Comparison of ENCODE assay signal across 9 cellular contexts in the genomic region with DNA sequence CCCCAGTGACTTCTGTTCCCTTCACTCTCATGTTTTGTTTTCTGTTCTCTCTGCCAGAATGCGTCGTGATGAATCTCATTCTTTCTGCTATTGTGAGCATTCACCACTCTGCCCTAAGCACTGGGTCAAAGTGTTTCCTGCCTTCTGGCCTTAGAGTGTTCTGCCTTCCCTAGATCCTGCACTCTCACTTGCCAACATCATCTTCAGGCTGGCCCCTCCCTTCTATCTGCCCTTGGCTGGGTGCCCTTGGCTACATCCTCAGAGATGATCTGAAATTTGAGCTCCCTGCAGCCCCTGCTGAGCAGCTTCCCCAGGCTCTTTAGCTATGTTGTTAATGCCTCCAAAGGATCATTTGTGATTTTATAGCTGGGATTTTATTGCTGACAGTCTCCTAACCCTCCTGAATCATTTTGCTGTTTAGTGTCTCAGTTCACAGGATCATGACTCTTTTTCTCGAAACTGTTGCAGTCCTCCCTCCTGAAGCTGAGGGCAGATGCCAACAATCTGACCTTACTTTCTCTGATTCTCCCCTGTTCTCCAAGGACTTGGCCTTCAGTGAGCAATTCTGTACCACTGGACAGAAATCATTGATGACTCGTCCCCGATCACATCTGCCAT. TPM values are rescaled to one million over a fixed set of nuclear protein-coding genes. Genes with fewer than 3 reads are reported as not detected.
DNase-seq lines count a peak whose midpoint lies in the region; ATAC-seq, FAIRE-seq and TF ChIP-seq lines count a peak whose summit lies in the region.
"Had no signal": no experiment of that assay in that cellular context is flagged by ENCODE, and none has a peak within 500 bp of the region (broad histone marks: within the 10 kb centered on the region; RNA-seq: fewer than 3 reads in every experiment).

No MANE protein-coding gene starts in this region.

- no peak overlapping the region for H3K27ac Mint-ChIP-seq in naive thymus-derived CD4-positive, alpha-beta T cell
- H3K27ac Mint-ChIP-seq in stimulated activated memory B cell treated with anti-CD40 and anti-IgM and Interleukin-4, amounts not matched to agents 10 μg/mL and 1 μg/mL and 100 μg/mL, for 72 hours, result no peak overlapping the region
- H3K27ac Mint-ChIP-seq: activated naive CD8-positive, alpha-beta T cell treated with anti-CD3 and anti-CD28 coated beads, Interleukin-2, amount 50 U/mL, for 24 hours had no signal

- H3K9me3 Mint-ChIP-seq in naive thymus-derived CD4-positive, alpha-beta T cell, result peaks cover 0 to 2% (median 0%) of the 10 kb centered on the region in 11 donors
- peaks cover 3% of the 10 kb centered on the region for H3K9me3 Mint-ChIP-seq in stimulated activated memory B cell treated with anti-CD40 and anti-IgM and Interleukin-4, amounts not matched to agents 10 μg/mL and 1 μg/mL and 100 μg/mL, for 72 hours
- H3K9me3 Mint-ChIP-seq: activated naive CD8-positive, alpha-beta T cell treated with anti-CD3 and anti-CD28 coated beads, Interleukin-2, amount 50 U/mL, for 24 hours had no signal

- TF ChIP-seq EP300 in HepG2 (IDR thresholded peaks at IDR 0.05; ENCODE audit: low read depth in 2 of 2, low read length in 2 of 2) (no peak), HepG2 (CRISPR knock-in tag; IDR thresholded peaks at IDR 0.05; ENCODE audit: borderline replicate concordance) (0 out of 2 replicates have a peak, but pooled peaks have one; percentile 7)

- no peak for ATAC-seq in HepG2
- no peak for ATAC-seq in naive thymus-derived CD4-positive, alpha-beta T cell
- no peak for ATAC-seq in GM18868 (IDR thresholded peaks at IDR 0.05; ENCODE audit: unreplicated experiment)
- no peak for ATAC-seq in stimulated activated memory B cell treated with anti-CD40 and anti-IgM and Interleukin-4, amounts not matched to agents 10 μg/mL and 1 μg/mL and 100 μg/mL, for 72 hours
- ATAC-seq: activated naive CD8-positive, alpha-beta T cell treated with anti-CD3 and anti-CD28 coated beads, Interleukin-2, amount 50 U/mL, for 24 hours had no signal

- peak overlapping the region; percentile 80 for H3K4me2 ChIP-seq in HepG2 (ENCODE audit: low read depth, low read length)

- peaks cover 65% of the 10 kb centered on the region for H3K4me1 ChIP-seq in HepG2 (ENCODE audit: insufficient read depth, low read length)
- no peaks in the 10 kb centered on the region for H3K4me1 ChIP-seq in naive thymus-derived CD4-positive, alpha-beta T cell (ENCODE audit: control insufficient read depth in 2 of 2, insufficient read depth in 2 of 2, low read length in 2 of 2)

- peaks cover 37% of the 10 kb centered on the region for H3K79me2 ChIP-seq in HepG2 (ENCODE audit: insufficient read depth, low read length)

- no peak overlapping the region for H3K4me3 Mint-ChIP-seq in naive thymus-derived CD4-positive, alpha-beta T cell
- H3K4me3 Mint-ChIP-seq in stimulated activated memory B cell treated with anti-CD40 and anti-IgM and Interleukin-4, amounts not matched to agents 10 μg/mL and 1 μg/mL and 100 μg/mL, for 72 hours, result no peak overlapping the region
- H3K4me3 Mint-ChIP-seq: activated naive CD8-positive, alpha-beta T cell treated with anti-CD3 and anti-CD28 coated beads, Interleukin-2, amount 50 U/mL, for 24 hours had no signal

- POLR2A ChIA-PET in HepG2 (lab: Yijun Ruan, JAX), result interaction anchor here (0.6 to 13.7 kb wide), 17 partner anchors 6 to 454 kb away, joined by 3 to 1105 read pairs (median 13); a partner anchor contains a TSS
- POLR2A ChIA-PET in naive thymus-derived CD4-positive, alpha-beta T cell (lab: Charles Lee), result no interaction called here

- TF ChIP-seq CTCF in astrocyte of the spinal cord (IDR thresholded peaks at IDR 0.05; ENCODE audit: low read depth, low read length), result no peak
- no peak for TF ChIP-seq CTCF in HepG2 (CRISPR knock-in tag; IDR thresholded peaks at IDR 0.05)
- TF ChIP-seq CTCF in D721Med (IDR thresholded peaks at IDR 0.05; ENCODE audit: insufficient read depth, missing control alignments), result no peak

- no peak for TF ChIP-seq RAD21 in HepG2 (CRISPR knock-in tag; IDR thresholded peaks at IDR 0.05)

- no peak overlapping the region for H2AFZ ChIP-seq in HepG2 (ENCODE audit: low read length)

- peak overlapping the region; percentile 79; the same call in 1 of the 2 replicates for H3K9ac ChIP-seq in HepG2 (ENCODE audit: insufficient read depth, low read depth, low read length)

- 84% methylated on average over 5 of the region's 5 CpGs for WGBS in HepG2 (ENCODE audit: low lambda C conversion rate)

- peaks cover 44 to 59% of the 10 kb centered on the region in 2 experiments for H3K36me3 ChIP-seq in HepG2 (replicated peaks in 1 of 2; ENCODE audit: control insufficient read depth in 1 of 2, insufficient read depth in 2 of 2, low read length in 2 of 2)
- H3K36me3 ChIP-seq in naive thymus-derived CD4-positive, alpha-beta T cell (ENCODE audit: control insufficient read depth in 2 of 3, insufficient read depth in 3 of 3, low read length in 3 of 3), result no peaks in the 10 kb centered on the region

- no peaks in the 10 kb centered on the region for H3K36me3 Mint-ChIP-seq in naive thymus-derived CD4-positive, alpha-beta T cell
- H3K36me3 Mint-ChIP-seq in stimulated activated memory B cell treated with anti-CD40 and anti-IgM and Interleukin-4, amounts not matched to agents 10 μg/mL and 1 μg/mL and 100 μg/mL, for 72 hours, result no peaks in the 10 kb centered on the region

- in situ Hi-C loops in astrocyte of the spinal cord (cut with HindIII; ENCODE audit: low sequenced_read_pairs), result no loop called here
- in situ Hi-C loops in HepG2 (cut with HindIII; ENCODE audit: extremely low pct_ligation_motif_present, low pct_unique_long_range_greater_than_20kb), result no loop called here

- no peak for FAIRE-seq in HepG2 (lab: Jason Lieb, UNC)
- FAIRE-seq in D721Med (lab: Jason Lieb, UNC), result no peak

- H3K4me1 Mint-ChIP-seq in naive thymus-derived CD4-positive, alpha-beta T cell, result no peaks in the 10 kb centered on the region
- H3K4me1 Mint-ChIP-seq in stimulated activated memory B cell treated with anti-CD40 and anti-IgM and Interleukin-4, amounts not matched to agents 10 μg/mL and 1 μg/mL and 100 μg/mL, for 72 hours, result no peaks in the 10 kb centered on the region
- H3K4me1 Mint-ChIP-seq: activated naive CD8-positive, alpha-beta T cell treated with anti-CD3 and anti-CD28 coated beads, Interleukin-2, amount 50 U/mL, for 24 hours had no signal

- H3K27me3 ChIP-seq in HepG2 (ENCODE audit: control insufficient read depth in 1 of 2, insufficient read depth in 2 of 2, low read length in 2 of 2), result no peaks in the 10 kb centered on the region; a peak in 1 of 5 replicates
- no peaks in the 10 kb centered on the region for H3K27me3 ChIP-seq in naive thymus-derived CD4-positive, alpha-beta T cell (ENCODE audit: control insufficient read depth in 2 of 2, insufficient read depth in 2 of 2, low read length in 2 of 2)

- H3K27ac ChIP-seq in HepG2 (ENCODE audit: extremely low read length, insufficient read depth, low read length), result peak overlapping the region; percentile 59
- H3K27ac ChIP-seq in naive thymus-derived CD4-positive, alpha-beta T cell (ENCODE audit: low read depth, low read length), result no peak overlapping the region

- no peaks in the 10 kb centered on the region for H3K9me3 ChIP-seq in HepG2 (ENCODE audit: low read length)
- no peaks in the 10 kb centered on the region for H3K9me3 ChIP-seq in naive thymus-derived CD4-positive, alpha-beta T cell (ENCODE audit: control insufficient read depth in 2 of 3, low read length in 3 of 3)

- no peaks in the 10 kb centered on the region for H3K27me3 Mint-ChIP-seq in naive thymus-derived CD4-positive, alpha-beta T cell
- peaks cover 8% of the 10 kb centered on the region for H3K27me3 Mint-ChIP-seq in stimulated activated memory B cell treated with anti-CD40 and anti-IgM and Interleukin-4, amounts not matched to agents 10 μg/mL and 1 μg/mL and 100 μg/mL, for 72 hours
- H3K27me3 Mint-ChIP-seq: activated naive CD8-positive, alpha-beta T cell treated with anti-CD3 and anti-CD28 coated beads, Interleukin-2, amount 50 U/mL, for 24 hours had no signal

- peaks cover 90% of the 10 kb centered on the region for H4K20me1 ChIP-seq in HepG2 (ENCODE audit: insufficient read depth, low read length)

- intact Hi-C loops in HepG2 (cut with micrococcal nuclease; ENCODE audit: unreplicated experiment), result no loop called here
- intact Hi-C loops in naive thymus-derived CD4-positive, alpha-beta T cell (cut with micrococcal nuclease), result no loop called here

- no peak overlapping the region for H3K4me3 ChIP-seq in astrocyte of the spinal cord (ENCODE audit: low read depth, low read length)
- peak overlapping the region in 1 of 3 experiments; percentile 74; a peak in 1 of 6 replicates for H3K4me3 ChIP-seq in HepG2 (replicated peaks in 1 of 3; ENCODE audit: insufficient read depth in 1 of 3, low read depth in 2 of 3, low read length in 3 of 3)
- no peak overlapping the region for H3K4me3 ChIP-seq in naive thymus-derived CD4-positive, alpha-beta T cell (ENCODE audit: low read length)

- peak in 1 of 2 experiments; percentile 77; a peak in 2 of 4 replicates for TF ChIP-seq POLR2A in HepG2 (IDR thresholded peaks at IDR 0.05; ENCODE audit: insufficient read depth in 1 of 2, low read depth in 2 of 2, low read length in 2 of 2)

- BruUV-seq in HepG2 (replicated peaks; lab: Mats Ljungman, UMichigan), result no TSS peak

- DNase-seq in COLO829 (ENCODE audit: low spot score), result peak; percentile 29
- peak; percentile 51 for DNase-seq in NCI-H187 treated with DMSO at 0.1 percent for 48 hours (lab: John Stamatoyannopoulos, UW)
- peak; percentile 77 for DNase-seq in astrocyte of the spinal cord (ENCODE audit: low read depth, low spot score)
- peak; percentile 54 for DNase-seq in HepG2 (ENCODE audit: low spot score)
- no peak for DNase-seq in naive thymus-derived CD4-positive, alpha-beta T cell
- no peak for DNase-seq in D721Med (ENCODE audit: insufficient read length, low spot score)
- DNase-seq: activated naive CD8-positive, alpha-beta T cell treated with anti-CD3 and anti-CD28 coated beads, Interleukin-2, amount 50 U/mL, for 24 hours had no signal

- CTCF ChIA-PET in HepG2 (lab: Yijun Ruan, JAX; ENCODE audit: low intra/inter-chr PET ratio, low total read pairs), result interaction anchor here (1.4 kb wide), 1 partner anchor 52 kb away, joined by 3 read pairs; no protein-coding TSS in a partner anchor
- CTCF ChIA-PET in naive thymus-derived CD4-positive, alpha-beta T cell (lab: Charles Lee), result interaction anchor here (0.6 to 2.6 kb wide), 2 partner anchors 9 to 1774 kb away, joined by 3 to 20 read pairs; no protein-coding TSS in a partner anchor

RNA-seq across cellular contexts. Expression of a gene that starts 4.5 kb away (rescaled TPM):
- total RNA-seq in HepG2 (2016; rRNA removed; fragmentation: Illumina TruSeq; extraction: Trizol), result 2,867 and 3,021 TPM in 2 replicates
- total RNA-seq in HepG2 (2016; cell fraction: cytosol; rRNA removed; fragmentation: Illumina TruSeq; extraction: Trizol; ENCODE audit: low read depth), result 582 and 659 TPM in 2 replicates
- 2,776 and 3,102 TPM in 2 replicates for total RNA-seq in HepG2 (2016; cell fraction: insoluble cytoplasmic fraction; rRNA removed; fragmentation: Illumina TruSeq; extraction: Trizol)
- 925 and 1,194 TPM in 2 replicates for total RNA-seq in HepG2 (2016; cell fraction: membrane; rRNA removed; fragmentation: Illumina TruSeq; extraction: Trizol)
- 2,259 and 2,462 TPM in 2 replicates for total RNA-seq in HepG2 (2016; cell fraction: nucleus; rRNA removed; fragmentation: Illumina TruSeq; extraction: Trizol)
- 1,596 and 1,621 TPM in 2 replicates for polyA plus RNA-seq in HepG2 (2011; rRNA removed)
- 1,194 and 1,328 TPM in 2 replicates for polyA plus RNA-seq in HepG2 (2011; cell fraction: cytosol; rRNA removed)
- polyA plus RNA-seq in HepG2 (2011; cell fraction: nucleus; rRNA removed), result 2,740 and 3,322 TPM in 2 replicates
- polyA plus RNA-seq in HepG2 (2012), result 740 and 1,093 TPM in 2 replicates
- 288 and 375 TPM in 2 replicates for polyA plus RNA-seq in HepG2 (2016; cell fraction: cytosol; fragmentation: Illumina TruSeq; extraction: Trizol; ENCODE audit: low read depth)
- polyA plus RNA-seq in HepG2 (2016; cell fraction: insoluble cytoplasmic fraction; fragmentation: Illumina TruSeq; extraction: Trizol; ENCODE audit: low read depth), result 2,577 and 2,685 TPM in 2 replicates
- 518 and 720 TPM in 2 replicates for polyA plus RNA-seq in HepG2 (2016; cell fraction: membrane; fragmentation: Illumina TruSeq; extraction: Trizol; ENCODE audit: low read depth)
- 3,957 and 4,035 TPM in 2 replicates for polyA plus RNA-seq in HepG2 (2016; cell fraction: nucleus; fragmentation: Illumina TruSeq; extraction: Trizol; ENCODE audit: insufficient read depth, low read depth)
- 4.9 and 1,419 TPM in 2 replicates for polyA minus RNA-seq in HepG2 (2011; rRNA and poly(A)+ RNA removed; ENCODE audit: low replicate concordance)
- 390 and 391 TPM in 2 replicates for polyA minus RNA-seq in HepG2 (2011; cell fraction: cytosol; rRNA and poly(A)+ RNA removed)
- polyA minus RNA-seq in HepG2 (2011; cell fraction: nucleus; rRNA and poly(A)+ RNA removed), result 1,540 and 1,882 TPM in 2 replicates
- 1 to 10 TPM in 1 of 5 experiments, not detected in 4; 5.5 TPM for total RNA-seq in naive thymus-derived CD4-positive, alpha-beta T cell
- under 1 TPM in 1 of 2 donors, not detected in 1; 0.63 TPM for polyA plus RNA-seq in naive thymus-derived CD4-positive, alpha-beta T cell

Comparison
In these comparisons a context has a peak if more than half of its experiments do, and no peak if none do; other contexts are left out.
1. DNase-seq: peak in COLO829 (single experiment), NCI-H187 treated with DMSO at 0.1 percent for 48 hours (single experiment), astrocyte of the spinal cord (single experiment) and HepG2 (single experiment); none in naive thymus-derived CD4-positive, alpha-beta T cell (0 of 9) and D721Med (single experiment).
2. RNA of a gene that starts 4.5 kb away (total RNA-seq): 582 to 3,102 TPM in HepG2; 5.5 TPM in naive thymus-derived CD4-positive, alpha-beta T cell; every median in the first group is over 10 times any median in the second.